Comparison of ENCODE assay signal across 11 cellular contexts in the genomic region with DNA sequence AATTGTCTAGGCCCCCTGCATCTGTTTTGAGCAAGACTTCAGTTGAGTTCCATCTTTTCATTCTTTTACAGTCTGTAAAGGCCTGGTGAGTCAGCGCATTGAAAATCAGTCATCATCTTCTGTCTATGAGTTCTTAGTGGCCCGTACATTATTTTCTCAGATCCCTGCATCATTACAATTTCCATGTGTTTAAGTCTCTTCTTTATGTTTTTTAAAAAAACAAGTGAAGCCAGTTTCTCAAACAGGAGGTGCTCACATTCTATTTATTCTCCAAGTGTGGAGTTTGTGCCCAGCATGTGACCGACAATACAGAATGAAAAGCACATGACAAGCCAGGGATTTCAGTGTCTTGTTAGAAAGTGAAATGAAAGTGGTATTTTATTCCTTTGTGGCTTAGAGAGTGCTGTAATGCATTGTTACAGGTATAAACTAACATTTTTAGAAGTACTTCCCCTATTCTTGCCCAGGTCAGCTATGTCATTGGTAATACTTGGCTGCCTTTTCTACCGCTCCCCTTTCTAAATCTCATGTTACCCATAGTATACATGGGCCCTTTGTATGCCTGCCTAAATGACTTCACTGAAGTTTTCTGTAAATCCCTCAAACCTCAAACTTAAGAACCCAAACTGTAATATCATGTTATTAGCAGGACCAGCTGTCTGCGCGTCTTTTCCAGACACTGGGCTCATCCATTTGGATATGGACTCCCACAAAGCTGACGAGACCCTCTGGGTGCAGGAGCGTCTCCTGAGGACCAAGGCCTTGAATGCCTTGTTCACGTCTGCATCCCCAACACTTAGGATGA.
DNase-seq lines count a peak whose midpoint lies in the region; ATAC-seq and TF ChIP-seq lines count a peak whose summit lies in the region.
"Had no signal": no experiment of that assay in that cellular context is flagged by ENCODE, and none has a peak within 500 bp of the region (broad histone marks: within the 10 kb centered on the region; RNA-seq: fewer than 3 reads in every experiment).

No MANE protein-coding gene starts in this region.

- no peak for TF ChIP-seq CTCF in AG10803 (conservative IDR thresholded peaks at IDR 0.05; ENCODE audit: low read length)
- TF ChIP-seq CTCF in coronary artery (IDR thresholded peaks at IDR 0.05): no peak
- no peak for TF ChIP-seq CTCF in progenitor cell of endocrine pancreas (IDR thresholded peaks at IDR 0.05; ENCODE audit: unreplicated experiment)

- H3K27me3 Mint-ChIP-seq in progenitor cell of endocrine pancreas: no peaks in the 10 kb centered on the region
- no peaks in the 10 kb centered on the region for H3K27me3 Mint-ChIP-seq in activated T-helper 17 cell treated with anti-CD3 and anti-CD28 coated beads, Interleukin-2, amount 50 U/mL, for 72 hours
- H3K27me3 Mint-ChIP-seq: stimulated activated naive CD8-positive, alpha-beta T cell treated with anti-CD3 and anti-CD28 coated beads, Interleukin-15, Interleukin-2, amounts not matched to agents 100 ng/mL and 50 ng/mL, for 24 hours had no signal

- H3K27ac Mint-ChIP-seq in progenitor cell of endocrine pancreas: no peak overlapping the region
- no peak overlapping the region for H3K27ac Mint-ChIP-seq in activated T-helper 17 cell treated with anti-CD3 and anti-CD28 coated beads, Interleukin-2, amount 50 U/mL, for 72 hours
- H3K27ac Mint-ChIP-seq: stimulated activated naive CD8-positive, alpha-beta T cell treated with anti-CD3 and anti-CD28 coated beads, Interleukin-15, Interleukin-2, amounts not matched to agents 100 ng/mL and 50 ng/mL, for 24 hours had no signal

- H3K4me1 Mint-ChIP-seq in progenitor cell of endocrine pancreas (ENCODE audit: low read depth): peaks cover 5% of the 10 kb centered on the region
- no peaks in the 10 kb centered on the region for H3K4me1 Mint-ChIP-seq in activated T-helper 17 cell treated with anti-CD3 and anti-CD28 coated beads, Interleukin-2, amount 50 U/mL, for 72 hours

- no peak overlapping the region for H3K4me3 ChIP-seq in AG10803 (ENCODE audit: low read length)
- H3K4me3 ChIP-seq in coronary artery: no peak overlapping the region
- H3K4me3 ChIP-seq: lung had no signal

- H3K27ac ChIP-seq in coronary artery: peak overlapping the region; percentile 67 to 73

- peak; percentile 53 for ATAC-seq in GM19468 (IDR thresholded peaks at IDR 0.05; ENCODE audit: extremely low read depth, unreplicated experiment)
- ATAC-seq in HG03354 (IDR thresholded peaks at IDR 0.05; ENCODE audit: poor library complexity, severe bottlenecking, unreplicated experiment): peak; percentile 63
- ATAC-seq in activated T-helper 17 cell treated with anti-CD3 and anti-CD28 coated beads, Interleukin-2, amount 50 U/mL, for 72 hours (replicated peaks): no peak

- peaks cover 5% of the 10 kb centered on the region for H3K36me3 Mint-ChIP-seq in progenitor cell of endocrine pancreas (ENCODE audit: insufficient read depth)
- no peaks in the 10 kb centered on the region for H3K36me3 Mint-ChIP-seq in activated T-helper 17 cell treated with anti-CD3 and anti-CD28 coated beads, Interleukin-2, amount 50 U/mL, for 72 hours (ENCODE audit: low read depth)

- no peaks in the 10 kb centered on the region for H3K9me3 Mint-ChIP-seq in progenitor cell of endocrine pancreas (ENCODE audit: low read depth)
- H3K9me3 Mint-ChIP-seq in activated T-helper 17 cell treated with anti-CD3 and anti-CD28 coated beads, Interleukin-2, amount 50 U/mL, for 72 hours: no peaks in the 10 kb centered on the region
- H3K9me3 Mint-ChIP-seq: stimulated activated naive CD8-positive, alpha-beta T cell treated with anti-CD3 and anti-CD28 coated beads, Interleukin-15, Interleukin-2, amounts not matched to agents 100 ng/mL and 50 ng/mL, for 24 hours had no signal

- H3K4me3 Mint-ChIP-seq in progenitor cell of endocrine pancreas (ENCODE audit: low read depth): no peak overlapping the region
- H3K4me3 Mint-ChIP-seq in activated T-helper 17 cell treated with anti-CD3 and anti-CD28 coated beads, Interleukin-2, amount 50 U/mL, for 72 hours: no peak overlapping the region
- H3K4me3 Mint-ChIP-seq: stimulated activated naive CD8-positive, alpha-beta T cell treated with anti-CD3 and anti-CD28 coated beads, Interleukin-15, Interleukin-2, amounts not matched to agents 100 ng/mL and 50 ng/mL, for 24 hours had no signal

- DNase-seq in AG10803 (ENCODE audit: low read depth) (peak; percentile 77), coronary artery (ENCODE audit: low spot score) (no peak), hippocampal formation (lab: John Stamatoyannopoulos, UW) (no peak), NCI-H187 treated with DMSO at 0.1 percent for 48 hours (lab: John Stamatoyannopoulos, UW) (no peak), progenitor cell of endocrine pancreas (ENCODE audit: low spot score, unreplicated experiment) (no peak)
- DNase-seq: NCI-H2029 had no signal
